In the genomic region with DNA sequence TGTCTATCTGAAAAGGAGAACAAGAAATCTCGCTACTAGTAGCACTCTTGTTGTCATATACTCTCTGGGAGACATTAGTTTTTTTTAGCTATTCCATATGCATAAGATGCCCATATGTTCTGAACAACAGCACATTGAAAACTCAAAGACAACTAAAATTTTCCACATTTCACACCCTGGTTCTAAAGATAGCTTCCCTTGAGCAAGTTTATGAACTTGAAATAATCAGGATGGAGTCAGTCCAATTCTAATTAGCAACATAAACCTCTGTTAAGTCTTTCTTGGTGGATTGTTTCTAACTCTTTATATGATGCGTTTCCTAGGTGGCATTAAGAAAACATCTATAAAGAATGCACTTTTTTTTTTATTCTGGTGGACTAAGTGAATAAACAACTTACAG, we compare ENCODE assay signal across 16 cellular contexts.
DNase-seq lines count a peak whose midpoint lies in the region; ATAC-seq and TF ChIP-seq lines count a peak whose summit lies in the region.
"Had no signal": no experiment of that assay in that cellular context is flagged by ENCODE, and none has a peak within 500 bp of the region (broad histone marks: within the 10 kb centered on the region; RNA-seq: fewer than 3 reads in every experiment).

No MANE protein-coding gene starts in this region.

- H3K4me2 ChIP-seq in SU-DHL-6 (ENCODE audit: low read depth, low read length, poor library complexity, severe bottlenecking), result no peak overlapping the region
- H3K4me2 ChIP-seq: A549; BLaER1 treated with 17β-estradiol and CSF1 and Interleukin-3, amounts not matched to agents 10 nM and 100 nM had no signal

- H3K9me3 ChIP-seq in SU-DHL-6 (ENCODE audit: insufficient read depth, low read length), result no peaks in the 10 kb centered on the region; the same call in 1 of the 2 replicates
- H3K9me3 ChIP-seq: Caco-2 had no signal

- H3K27me3 ChIP-seq in SU-DHL-6 (ENCODE audit: low read length), result no peaks in the 10 kb centered on the region
- H3K27me3 ChIP-seq: BLaER1 treated with 17β-estradiol and CSF1 and Interleukin-3, amounts not matched to agents 10 nM and 100 nM had no signal

- no peak overlapping the region for H3K9ac ChIP-seq in SU-DHL-6 (ENCODE audit: low read length)
- H3K9ac ChIP-seq: BLaER1 treated with 17β-estradiol and CSF1 and Interleukin-3, amounts not matched to agents 10 nM and 100 nM had no signal

- no peak overlapping the region for H3K4me3 ChIP-seq in SU-DHL-6 (ENCODE audit: insufficient read depth, low read length, poor library complexity, severe bottlenecking)
- H3K4me3 ChIP-seq: A549; BLaER1 treated with 17β-estradiol and CSF1 and Interleukin-3, amounts not matched to agents 10 nM and 100 nM had no signal

- no peak for TF ChIP-seq CTCF in SU-DHL-6 (IDR thresholded peaks at IDR 0.05; ENCODE audit: insufficient read depth, low read length, poor library complexity, severe bottlenecking)

- H3F3A ChIP-seq in SU-DHL-6 (ENCODE audit: insufficient read depth), result no peaks in the 10 kb centered on the region

- no peaks in the 10 kb centered on the region for H3K9me2 ChIP-seq in SU-DHL-6 (replicated peaks; ENCODE audit: insufficient read depth, low read length)

- no peaks in the 10 kb centered on the region for H3K79me2 ChIP-seq in SU-DHL-6 (ENCODE audit: insufficient read depth, low read length)

- no peak overlapping the region for H3K27ac ChIP-seq in SU-DHL-6 (ENCODE audit: low read depth, low read length)
- H3K27ac ChIP-seq: 22Rv1; A549; BLaER1 treated with 17β-estradiol and CSF1 and Interleukin-3, amounts not matched to agents 10 nM and 100 nM; C4-2B had no signal

- peak overlapping the region; percentile 13 for H2AFZ ChIP-seq in SU-DHL-6 (ENCODE audit: low read depth, low read length, severe bottlenecking)

- ATAC-seq in HG03095 (IDR thresholded peaks at IDR 0.05; ENCODE audit: unreplicated experiment), result no peak
- ATAC-seq: A549; CD8-positive, alpha-beta T cell had no signal

- DNase-seq in middle frontal gyrus (ENCODE audit: extremely low spot score, low spot score), result peak; percentile 58
- DNase-seq in superior temporal gyrus (ENCODE audit: extremely low spot score), result peak; percentile 65
- DNase-seq in putamen (ENCODE audit: low spot score), result no peak
- DNase-seq: AML-193; Caco-2; Calu3; CD4-positive, alpha-beta T cell; CD8-positive, alpha-beta T cell; DMS79 treated with DMSO at 0.1 percent for 48 hours; GF-D8 had no signal

- H4K20me1 ChIP-seq in SU-DHL-6 (ENCODE audit: low read depth, low read length), result no peaks in the 10 kb centered on the region
- H4K20me1 ChIP-seq: BLaER1 treated with 17β-estradiol and CSF1 and Interleukin-3, amounts not matched to agents 10 nM and 100 nM had no signal

- H3K36me3 ChIP-seq in SU-DHL-6 (ENCODE audit: low read length), result no peaks in the 10 kb centered on the region; the same call in 1 of the 2 replicates
- H3K36me3 ChIP-seq: BLaER1 treated with 17β-estradiol and CSF1 and Interleukin-3, amounts not matched to agents 10 nM and 100 nM had no signal
